10 cellular contexts compared by ENCODE assay signal in the genomic region with DNA sequence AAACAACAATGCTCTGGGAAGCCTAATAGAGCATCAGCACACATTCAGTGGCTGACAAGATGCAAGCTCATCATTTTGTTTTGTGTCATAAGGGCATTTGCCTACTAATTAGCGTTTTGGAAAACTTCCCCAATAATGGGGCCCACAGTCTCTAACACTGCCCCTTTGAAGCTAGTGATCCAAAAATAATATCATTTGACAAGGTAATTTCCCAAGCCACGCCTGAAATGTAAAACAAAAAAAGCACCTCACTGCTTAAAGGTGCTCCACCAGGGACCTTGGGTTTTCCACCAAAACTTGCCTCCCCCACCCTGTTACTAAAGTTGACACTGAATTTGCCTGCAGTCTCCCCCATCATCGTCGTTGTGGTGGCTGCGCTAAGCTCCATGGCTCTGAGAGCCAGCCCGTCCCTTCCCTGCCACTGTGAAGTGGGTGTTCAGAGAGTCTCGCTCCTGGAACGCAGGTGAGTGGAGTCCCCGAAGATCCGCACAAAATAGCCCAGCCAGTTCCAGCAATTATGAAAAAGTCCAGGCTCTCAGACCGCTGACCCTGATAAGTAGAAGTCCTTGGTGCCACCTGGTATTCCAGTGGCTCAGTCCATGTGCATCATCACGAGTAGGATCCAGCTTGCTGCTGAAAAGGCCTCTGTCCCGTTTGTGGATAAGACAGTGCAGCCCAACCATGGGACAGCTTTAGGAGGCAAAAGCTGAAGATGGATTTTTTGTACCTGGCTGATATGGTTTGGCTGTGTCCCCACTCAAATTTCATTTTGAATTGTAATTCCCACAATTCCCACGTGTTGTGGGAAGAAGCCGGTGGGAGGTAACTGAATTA. TPM values are rescaled to one million over a fixed set of nuclear protein-coding genes. Genes with fewer than 3 reads are reported as not detected.
DNase-seq lines count a peak whose midpoint lies in the region; ATAC-seq lines count a peak whose summit lies in the region.
"Had no signal": no experiment of that assay in that cellular context is flagged by ENCODE, and none has a peak within 500 bp of the region (broad histone marks: within the 10 kb centered on the region; RNA-seq: fewer than 3 reads in every experiment).

No MANE protein-coding gene starts in this region.

- DNase-seq in memory B cell (ENCODE audit: low spot score in 2 of 2) = peak; percentile 56 to 70
- no peak for DNase-seq in NCI-H1105 (lab: John Stamatoyannopoulos, UW)
- no peak for DNase-seq in GM23248
- no peak for DNase-seq in HuH-7 (ENCODE audit: low spot score)
- DNase-seq in NCI-H2227 (lab: John Stamatoyannopoulos, UW; ENCODE audit: unreplicated experiment) = no peak
- DNase-seq: activated T-cell treated with anti-CD3 and anti-CD28 coated beads, Interleukin-2, amount 50 U/mL, for 4 hours; right cardiac atrium had no signal

- H2AFZ ChIP-seq in GM23248 = no peak overlapping the region

- peaks cover 4% of the 10 kb centered on the region for H3K36me3 Mint-ChIP-seq in memory B cell

- peak overlapping the region; percentile 84 for H3K4me3 Mint-ChIP-seq in memory B cell
- H3K4me3 Mint-ChIP-seq: activated T-cell treated with anti-CD3 and anti-CD28 coated beads, Interleukin-2, amount 50 U/mL, for 4 hours had no signal

- no peaks in the 10 kb centered on the region for H3K9me3 Mint-ChIP-seq in memory B cell
- H3K9me3 Mint-ChIP-seq: activated T-cell treated with anti-CD3 and anti-CD28 coated beads, Interleukin-2, amount 50 U/mL, for 4 hours had no signal

- H3K27me3 ChIP-seq in GM23248 (replicated peaks; ENCODE audit: insufficient read depth) = no peaks in the 10 kb centered on the region

- H3K79me2 ChIP-seq in GM23248 (ENCODE audit: insufficient read depth) = peaks cover 100% of the 10 kb centered on the region

- H3K9ac ChIP-seq in GM23248 = no peak overlapping the region

- no peak overlapping the region for H3K4me3 ChIP-seq in GM23248

- in situ Hi-C loops in GM23248 (cut with MboI) = no loop called here

- no peaks in the 10 kb centered on the region for H3K36me3 ChIP-seq in GM23248 (ENCODE audit: low read depth)

- ATAC-seq in GM18520 (IDR thresholded peaks at IDR 0.05; ENCODE audit: unreplicated experiment) (peak; percentile 50), GM21447 (IDR thresholded peaks at IDR 0.05; ENCODE audit: unreplicated experiment) (peak; percentile 55), HG03139 (IDR thresholded peaks at IDR 0.05; ENCODE audit: unreplicated experiment) (peak; percentile 40), memory B cell (ENCODE audit: low read depth) (peak; percentile 78)
- ATAC-seq: right cardiac atrium had no signal

- H3K27me3 Mint-ChIP-seq in memory B cell = no peaks in the 10 kb centered on the region

- no peaks in the 10 kb centered on the region for H3K9me3 ChIP-seq in GM23248 (ENCODE audit: low read depth)

- peaks cover 4% of the 10 kb centered on the region; the same call in 1 of the 2 replicates for H3K4me1 ChIP-seq in GM23248 (ENCODE audit: insufficient read depth)

- peaks cover 8% of the 10 kb centered on the region for H4K20me1 ChIP-seq in GM23248 (ENCODE audit: insufficient read depth)

- H3K9me2 ChIP-seq in GM23248 (ENCODE audit: insufficient read depth) = no peaks in the 10 kb centered on the region

- WGBS in GM23248 (ENCODE audit: low coverage in 1 of 2, low lambda C conversion rate in 2 of 2, missing lambda C conversion rate in 2 of 2), 2 experiments = 83 to 86% methylated on average over 15 of the region's 15 CpGs

- no peaks in the 10 kb centered on the region for H3F3A ChIP-seq in GM23248 (ENCODE audit: insufficient read depth)

- no peak overlapping the region for H3K4me2 ChIP-seq in GM23248 (ENCODE audit: unreplicated experiment)

- peaks cover 33% of the 10 kb centered on the region for H3K4me1 Mint-ChIP-seq in memory B cell

- H3K27ac ChIP-seq in GM23248 = no peak overlapping the region

- H3K27ac Mint-ChIP-seq in memory B cell = peak overlapping the region; percentile 99

RNA-seq across cellular contexts. Expression of gene RAB3GAP2, which starts 52.2 kb away (rescaled TPM):
- total RNA-seq in GM23248 (2014; rRNA removed; shearing (Covaris generic)) = 22.6 and 24.4 TPM in 2 replicates
- polyA plus RNA-seq in GM23248 (2016; fragmentation: Nextera tagmentation; extraction: Ambion mirVana) = 14.5 and 15.8 TPM in 2 replicates

Comparison
In these comparisons a context has a peak if more than half of its experiments do, and no peak if none do; other contexts are left out.
1. DNase-seq: peak in memory B cell (2 of 2); none in NCI-H1105 (single experiment), GM23248 (single experiment), HuH-7 (single experiment) and NCI-H2227 (single experiment).
2. Peak in every context shown above with its lines, with median percentiles within 50 percentile points of each other: ATAC-seq.